ENCODE assay signal across 8 cellular contexts in the genomic region with DNA sequence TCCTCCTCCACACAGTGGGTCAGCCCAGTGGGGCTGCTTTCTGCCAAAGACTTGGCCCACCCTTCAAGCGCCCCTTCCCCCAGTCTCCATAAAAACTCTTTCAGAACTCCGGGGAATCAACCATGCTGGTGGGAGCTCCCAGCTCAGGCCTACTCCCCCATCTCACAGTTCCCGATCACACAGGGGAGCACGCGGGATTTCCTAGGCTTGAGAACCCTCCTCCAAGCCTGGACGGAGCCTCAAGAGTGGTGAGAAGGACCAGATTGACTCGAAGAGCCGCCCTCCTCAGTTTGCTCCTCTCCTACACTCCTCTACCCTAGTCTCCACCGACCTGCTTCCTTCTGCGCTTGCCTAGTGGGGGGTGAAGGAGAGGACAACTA.
DNase-seq lines count a peak whose midpoint lies in the region; TF ChIP-seq lines count a peak whose summit lies in the region.

No MANE protein-coding gene starts in this region.

- no peak overlapping the region for H2BK12ac ChIP-seq in trophoblast cell (ENCODE audit: low read length)

- peak overlapping the region; percentile 70 for H4K12ac ChIP-seq in trophoblast cell (ENCODE audit: low read depth, low read length)

- H3K9ac ChIP-seq in trophoblast cell (ENCODE audit: low read length), result peak overlapping the region; percentile 58

- peak overlapping the region; percentile 90 for H3K27ac ChIP-seq in SJSA1
- no peak overlapping the region for H3K27ac ChIP-seq in trophoblast cell (ENCODE audit: low read depth, low read length)

- H4K8ac ChIP-seq in trophoblast cell (ENCODE audit: low read depth, low read length), result peak overlapping the region; percentile 47

- H3K79me2 ChIP-seq in trophoblast cell (ENCODE audit: control insufficient read depth, insufficient read depth, low read length, poor library complexity), result no peaks in the 10 kb centered on the region

- H3K27me3 ChIP-seq in SJSA1 (replicated peaks), result no peaks in the 10 kb centered on the region
- H3K27me3 ChIP-seq in trophoblast cell (ENCODE audit: insufficient read depth, low read length), result no peaks in the 10 kb centered on the region

- WGBS in trophoblast cell (ENCODE audit: extremely low coverage, insufficient coverage, insufficient read length), result no CpG with 5 or more reads among the region's 10 CpGs

- H3K14ac ChIP-seq in trophoblast cell (ENCODE audit: low read length), result peak overlapping the region; percentile 10

- no peaks in the 10 kb centered on the region for H3K79me1 ChIP-seq in trophoblast cell (ENCODE audit: low read length)

- H3K4ac ChIP-seq in trophoblast cell (ENCODE audit: low read depth, low read length), result peak overlapping the region; percentile 62

- DNase-seq in ELR (ENCODE audit: low read depth) (peak; percentile 43), SJSA1 (ENCODE audit: low read depth in 1 of 2, low spot score in 2 of 2) (no peak), fibroblast of mammary gland (ENCODE audit: low read depth) (peak; percentile 53), trophoblast cell (no peak), erythroblast (lab: John Stamatoyannopoulos, UW) (no peak)
- no peak for DNase-seq in stimulated activated CD4-positive, alpha-beta T cell treated with anti-CD3 and anti-CD28 coated beads, Interleukin-15, amount 100 ng/mL, for 24 hours
- DNase-seq in stimulated activated CD4-positive, alpha-beta T cell treated with anti-CD3 and anti-CD28 coated beads, Interleukin-1b, Interleukin-23, amount 100 ng/mL, for 48 hours, result no peak
- no peak for DNase-seq in stimulated activated CD8-positive, alpha-beta memory T cell treated with anti-CD3 and anti-CD28 coated beads, Interleukin-4, amount 100 ng/mL, for 48 hours

- H2BK120ac ChIP-seq in trophoblast cell (ENCODE audit: insufficient read depth, low read length, poor library complexity), result peak overlapping the region; percentile 51

- TF ChIP-seq CTCF in fibroblast of mammary gland (conservative IDR thresholded peaks at IDR 0.05; ENCODE audit: control insufficient read depth, insufficient read depth, low read depth, low read length), result no peak

- H3K4me2 ChIP-seq in trophoblast cell (ENCODE audit: low read length), result peak overlapping the region; percentile 93

- peak overlapping the region; percentile 75 for H2AFZ ChIP-seq in trophoblast cell (ENCODE audit: insufficient read depth, low read length, poor library complexity)

- H3K4me3 ChIP-seq in SJSA1 (peak overlapping the region; percentile 39), fibroblast of mammary gland (ENCODE audit: control insufficient read depth, low read depth, low read length) (peak overlapping the region; percentile 44), trophoblast cell (ENCODE audit: low read depth, low read length) (peak overlapping the region; percentile 65)

- H4K91ac ChIP-seq in trophoblast cell (ENCODE audit: low read depth, low read length), result peak overlapping the region; percentile 37

- no peaks in the 10 kb centered on the region for H3K9me3 ChIP-seq in SJSA1 (replicated peaks)
- no peaks in the 10 kb centered on the region for H3K9me3 ChIP-seq in trophoblast cell (ENCODE audit: insufficient read depth, low read depth, low read length)

- H3K4me1 ChIP-seq in SJSA1 (replicated peaks) (peaks cover 43% of the 10 kb centered on the region), trophoblast cell (ENCODE audit: control insufficient read depth in 1 of 2, insufficient read depth in 2 of 2, low read length in 2 of 2) (peaks cover 4 to 5% of the 10 kb centered on the region in 2 experiments)

- no peak overlapping the region for H2BK5ac ChIP-seq in trophoblast cell (ENCODE audit: low read depth, low read length, poor library complexity)

- no peak overlapping the region for H3K18ac ChIP-seq in trophoblast cell (ENCODE audit: low read length)

- H3K23ac ChIP-seq in trophoblast cell (ENCODE audit: low read length), result no peak overlapping the region

- no peak overlapping the region for H2AK5ac ChIP-seq in trophoblast cell (ENCODE audit: low read length)

- TF ChIP-seq POLR2A in erythroblast (IDR thresholded peaks at IDR 0.05; ENCODE audit: low read length), result no peak

- H3K36me3 ChIP-seq in SJSA1 (no peaks in the 10 kb centered on the region), trophoblast cell (ENCODE audit: control insufficient read depth in 1 of 2, insufficient read depth in 2 of 2, low read length in 2 of 2) (no peaks in the 10 kb centered on the region)

Comparison
In these comparisons a context has a peak if more than half of its experiments do, and no peak if none do; other contexts are left out.
1. DNase-seq: peak in ELR (single experiment) and fibroblast of mammary gland (single experiment); none in SJSA1 (0 of 2), trophoblast cell (0 of 2), stimulated activated CD4-positive, alpha-beta T cell treated with anti-CD3 and anti-CD28 coated beads, Interleukin-15, amount 100 ng/mL, for 24 hours (single experiment), erythroblast (0 of 2), stimulated activated CD4-positive, alpha-beta T cell treated with anti-CD3 and anti-CD28 coated beads, Interleukin-1b, Interleukin-23, amount 100 ng/mL, for 48 hours (single experiment) and stimulated activated CD8-positive, alpha-beta memory T cell treated with anti-CD3 and anti-CD28 coated beads, Interleukin-4, amount 100 ng/mL, for 48 hours (single experiment).
2. Peak in every context shown above with its lines, with median percentiles within 50 percentile points of each other: H3K4me3 ChIP-seq.